2 cellular contexts compared by ENCODE assay signal in the genomic region with DNA sequence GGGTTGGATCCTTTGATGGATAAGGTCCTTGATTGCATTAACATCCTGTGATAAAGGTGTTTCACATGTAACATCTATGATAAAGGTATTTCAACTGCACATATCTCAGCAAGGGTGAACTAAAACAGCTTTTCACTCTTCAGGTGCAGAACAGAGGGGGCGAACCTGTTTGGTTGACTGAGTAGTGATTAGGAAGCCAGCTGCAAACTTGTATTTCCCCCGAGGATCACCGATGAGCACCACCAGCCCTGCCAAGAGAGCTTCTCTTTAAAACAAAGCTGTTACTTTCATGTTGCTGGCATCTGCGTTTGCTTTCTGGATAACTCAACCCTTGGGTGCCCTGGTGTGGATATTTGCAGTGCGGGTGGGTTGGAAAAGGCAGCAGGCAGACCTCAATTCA.
TF ChIP-seq lines count a peak whose summit lies in the region.

No MANE protein-coding gene starts in this region.

TF ChIP-seq in IMR-90, 13 proteins besides CTCF, POLR2A, EP300 and RAD21 (continued from another document):
- TF ChIP-seq USF2 (IDR thresholded peaks at IDR 0.05; ENCODE audit: low read depth, low read length) (no peak), BHLHE40 (IDR thresholded peaks at IDR 0.05; ENCODE audit: low read depth, low read length) (no peak), CHD1 (IDR thresholded peaks at IDR 0.05; ENCODE audit: low read depth, low read length) (no peak), RFX5 (IDR thresholded peaks at IDR 0.05; ENCODE audit: low read depth, low read length) (no peak), MXI1 (IDR thresholded peaks at IDR 0.05; ENCODE audit: borderline replicate concordance, low read depth, low read length) (no peak), MAZ (IDR thresholded peaks at IDR 0.05; ENCODE audit: borderline replicate concordance, low read depth, low read length) (no peak)
TF ChIP-seq in IMR-90: peak in this region for 0.

TF ChIP-seq in WTC11, 78 proteins besides CTCF, POLR2A, EP300 and RAD21 (continued from another document):
- TF ChIP-seq ELF4 (CRISPR knock-in tag; IDR thresholded peaks at IDR 0.05; ENCODE audit: low read depth) = no peak
- TF ChIP-seq, protein P1, sequence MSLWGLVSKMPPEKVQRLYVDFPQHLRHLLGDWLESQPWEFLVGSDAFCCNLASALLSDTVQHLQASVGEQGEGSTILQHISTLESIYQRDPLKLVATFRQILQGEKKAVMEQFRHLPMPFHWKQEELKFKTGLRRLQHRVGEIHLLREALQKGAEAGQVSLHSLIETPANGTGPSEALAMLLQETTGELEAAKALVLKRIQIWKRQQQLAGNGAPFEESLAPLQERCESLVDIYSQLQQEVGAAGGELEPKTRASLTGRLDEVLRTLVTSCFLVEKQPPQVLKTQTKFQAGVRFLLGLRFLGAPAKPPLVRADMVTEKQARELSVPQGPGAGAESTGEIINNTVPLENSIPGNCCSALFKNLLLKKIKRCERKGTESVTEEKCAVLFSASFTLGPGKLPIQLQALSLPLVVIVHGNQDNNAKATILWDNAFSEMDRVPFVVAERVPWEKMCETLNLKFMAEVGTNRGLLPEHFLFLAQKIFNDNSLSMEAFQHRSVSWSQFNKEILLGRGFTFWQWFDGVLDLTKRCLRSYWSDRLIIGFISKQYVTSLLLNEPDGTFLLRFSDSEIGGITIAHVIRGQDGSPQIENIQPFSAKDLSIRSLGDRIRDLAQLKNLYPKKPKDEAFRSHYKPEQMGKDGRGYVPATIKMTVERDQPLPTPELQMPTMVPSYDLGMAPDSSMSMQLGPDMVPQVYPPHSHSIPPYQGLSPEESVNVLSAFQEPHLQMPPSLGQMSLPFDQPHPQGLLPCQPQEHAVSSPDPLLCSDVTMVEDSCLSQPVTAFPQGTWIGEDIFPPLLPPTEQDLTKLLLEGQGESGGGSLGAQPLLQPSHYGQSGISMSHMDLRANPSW (CRISPR knock-in tag; conservative IDR thresholded peaks at IDR 0.05; ENCODE audit: low read depth) = no peak
- no peak for TF ChIP-seq ZBTB21 (CRISPR knock-in tag; IDR thresholded peaks at IDR 0.05; ENCODE audit: borderline replicate concordance)
- TF ChIP-seq RORB (CRISPR knock-in tag; IDR thresholded peaks at IDR 0.05) = no peak
- no peak for TF ChIP-seq SMAD4 (CRISPR knock-in tag; IDR thresholded peaks at IDR 0.05)
- TF ChIP-seq ATF1 (CRISPR knock-in tag; IDR thresholded peaks at IDR 0.05) = no peak
- no peak for TF ChIP-seq RELA (CRISPR knock-in tag; IDR thresholded peaks at IDR 0.05; ENCODE audit: borderline replicate concordance)
- TF ChIP-seq, protein P2, sequence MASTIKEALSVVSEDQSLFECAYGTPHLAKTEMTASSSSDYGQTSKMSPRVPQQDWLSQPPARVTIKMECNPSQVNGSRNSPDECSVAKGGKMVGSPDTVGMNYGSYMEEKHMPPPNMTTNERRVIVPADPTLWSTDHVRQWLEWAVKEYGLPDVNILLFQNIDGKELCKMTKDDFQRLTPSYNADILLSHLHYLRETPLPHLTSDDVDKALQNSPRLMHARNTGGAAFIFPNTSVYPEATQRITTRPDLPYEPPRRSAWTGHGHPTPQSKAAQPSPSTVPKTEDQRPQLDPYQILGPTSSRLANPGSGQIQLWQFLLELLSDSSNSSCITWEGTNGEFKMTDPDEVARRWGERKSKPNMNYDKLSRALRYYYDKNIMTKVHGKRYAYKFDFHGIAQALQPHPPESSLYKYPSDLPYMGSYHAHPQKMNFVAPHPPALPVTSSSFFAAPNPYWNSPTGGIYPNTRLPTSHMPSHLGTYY (CRISPR knock-in tag; IDR thresholded peaks at IDR 0.05) = no peak
- TF ChIP-seq CREM (CRISPR knock-in tag; IDR thresholded peaks at IDR 0.05) = no peak
- TF ChIP-seq CBFB (CRISPR knock-in tag; IDR thresholded peaks at IDR 0.05; ENCODE audit: low read depth) = no peak
- no peak for TF ChIP-seq ZNF263 (CRISPR knock-in tag; IDR thresholded peaks at IDR 0.05; ENCODE audit: low read depth)
- TF ChIP-seq EMX1 (CRISPR knock-in tag; IDR thresholded peaks at IDR 0.05) = no peak
- TF ChIP-seq, protein P3, sequence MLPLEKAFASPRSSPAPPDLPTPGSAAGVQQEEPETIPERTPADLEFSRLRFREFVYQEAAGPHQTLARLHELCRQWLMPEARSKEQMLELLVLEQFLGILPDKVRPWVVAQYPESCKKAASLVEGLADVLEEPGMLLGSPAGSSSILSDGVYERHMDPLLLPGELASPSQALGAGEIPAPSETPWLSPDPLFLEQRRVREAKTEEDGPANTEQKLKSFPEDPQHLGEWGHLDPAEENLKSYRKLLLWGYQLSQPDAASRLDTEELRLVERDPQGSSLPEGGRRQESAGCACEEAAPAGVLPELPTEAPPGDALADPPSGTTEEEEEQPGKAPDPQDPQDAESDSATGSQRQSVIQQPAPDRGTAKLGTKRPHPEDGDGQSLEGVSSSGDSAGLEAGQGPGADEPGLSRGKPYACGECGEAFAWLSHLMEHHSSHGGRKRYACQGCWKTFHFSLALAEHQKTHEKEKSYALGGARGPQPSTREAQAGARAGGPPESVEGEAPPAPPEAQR (CRISPR knock-in tag; IDR thresholded peaks at IDR 0.05) = no peak
- no peak for TF ChIP-seq ZNF317 (CRISPR knock-in tag; IDR thresholded peaks at IDR 0.05; ENCODE audit: borderline replicate concordance, low read depth)
- no peak for TF ChIP-seq GTF2I (CRISPR knock-in tag; conservative IDR thresholded peaks at IDR 0.05)
TF ChIP-seq in WTC11: peak in this region for 0.
